In the genomic region with DNA sequence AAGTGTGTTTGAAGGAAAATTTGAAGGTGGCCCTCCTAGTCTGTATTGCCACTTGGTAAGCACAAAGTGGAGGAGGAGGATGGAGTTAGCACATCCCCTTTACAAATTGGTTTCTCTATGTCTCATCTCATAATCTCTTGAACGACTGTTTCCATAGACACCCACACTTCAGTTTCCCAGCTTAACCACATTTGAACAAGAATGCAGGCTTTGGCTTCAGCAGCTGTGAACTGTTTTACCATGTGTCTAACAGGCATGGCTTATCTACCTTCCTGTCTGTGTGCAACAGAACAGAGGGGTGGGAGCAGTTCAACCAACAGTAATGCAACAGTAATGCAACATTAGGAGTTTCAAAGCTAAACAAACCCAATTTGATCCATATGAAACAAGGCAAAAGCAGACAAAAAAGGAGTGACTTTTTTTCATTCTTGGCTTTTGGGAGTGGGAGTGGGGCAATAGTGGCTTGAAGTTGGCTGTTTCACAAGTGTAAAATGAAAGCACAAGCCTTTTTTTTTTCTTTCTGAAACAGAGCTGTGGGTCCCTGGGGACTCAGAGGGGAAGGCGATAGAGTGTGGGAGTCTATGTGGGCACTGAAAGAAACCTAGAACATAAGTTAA, we compare ENCODE assay signal across 9 cellular contexts.
A peak's percentile ranks its signal among the peaks of the same experiment; 100 is the strongest.
DNase-seq lines count a peak whose midpoint lies in the region; ATAC-seq and TF ChIP-seq lines count a peak whose summit lies in the region.
"Had no signal": no experiment of that assay in that cellular context is flagged by ENCODE, and none has a peak within 500 bp of the region (broad histone marks: within the 10 kb centered on the region; RNA-seq: fewer than 3 reads in every experiment).

No MANE protein-coding gene starts in this region.

- H3K4me3 Mint-ChIP-seq in activated T-cell treated with anti-CD3 and anti-CD28 coated beads, Interleukin-2, amount 50 U/mL, for 4 hours, result peak overlapping the region; percentile 44

- peaks cover 17% of the 10 kb centered on the region for H3K79me2 ChIP-seq in DND-41 (ENCODE audit: insufficient read depth, low read length)

- no peaks in the 10 kb centered on the region for H3K27me3 Mint-ChIP-seq in activated T-cell treated with anti-CD3 and anti-CD28 coated beads, Interleukin-2, amount 50 U/mL, for 4 hours (ENCODE audit: low read depth)

- peak; percentile 89 for ATAC-seq in DND-41 (ENCODE audit: insufficient read depth, low read depth)
- ATAC-seq in GM21360 (IDR thresholded peaks at IDR 0.05; ENCODE audit: unreplicated experiment), result peak; percentile 90
- ATAC-seq in HG03575 (IDR thresholded peaks at IDR 0.05; ENCODE audit: extremely low read depth, insufficient number of reproducible peaks, low FRiP score, unreplicated experiment), result peak; percentile 90
- peak; percentile 82 to 86 for ATAC-seq in activated T-cell treated with anti-CD3 and anti-CD28 coated beads, Interleukin-2, amount 50 U/mL, for 4 hours

- H3K27me3 ChIP-seq in DND-41 (ENCODE audit: insufficient read depth, low read length, poor library complexity) (no peaks in the 10 kb centered on the region), colonic mucosa (no peaks in the 10 kb centered on the region)
- H3K27me3 ChIP-seq: cardiac muscle cell had no signal

- H3K4me1 ChIP-seq in DND-41 (ENCODE audit: insufficient read depth, low read length) (peaks cover 92% of the 10 kb centered on the region), colonic mucosa (no peaks in the 10 kb centered on the region)

- TF ChIP-seq CTCF in DND-41 (IDR thresholded peaks at IDR 0.05; ENCODE audit: borderline replicate concordance, extremely low read depth, low read length, poor library complexity, severe bottlenecking), result no peak
- no peak for TF ChIP-seq CTCF in colonic mucosa (IDR thresholded peaks at IDR 0.05)

- H3K4me1 Mint-ChIP-seq in activated T-cell treated with anti-CD3 and anti-CD28 coated beads, Interleukin-2, amount 50 U/mL, for 4 hours (ENCODE audit: low read depth), result peaks cover 76% of the 10 kb centered on the region

- no peaks in the 10 kb centered on the region for H4K20me1 ChIP-seq in DND-41 (ENCODE audit: insufficient read depth, low read length)

- H3K36me3 ChIP-seq in DND-41 (ENCODE audit: insufficient read depth, low read length) (no peaks in the 10 kb centered on the region), colonic mucosa (no peaks in the 10 kb centered on the region)
- H3K36me3 ChIP-seq: cardiac muscle cell had no signal

- H2AFZ ChIP-seq in DND-41 (ENCODE audit: low read depth, low read length), result peak overlapping the region; percentile 27; the same call in 1 of the 2 replicates

- DNase-seq in DND-41 (peak; percentile 82), NCI-H2081 treated with DMSO at 0.1 percent for 48 hours (lab: John Stamatoyannopoulos, UW) (no peak), colonic mucosa (no peak), kidney glomerular epithelial cell (lab: John Stamatoyannopoulos, UW) (no peak)
- peak; percentile 29 for DNase-seq in activated T-cell treated with anti-CD3 and anti-CD28 coated beads, Interleukin-2, amount 50 U/mL, for 4 hours
- peak; percentile 59 for DNase-seq in stimulated activated CD4-positive, alpha-beta T cell treated with anti-CD3 and anti-CD28 coated beads, Interleukin-4, amount 100 ng/mL, for 24 hours

- peaks cover 2% of the 10 kb centered on the region for H3K36me3 Mint-ChIP-seq in activated T-cell treated with anti-CD3 and anti-CD28 coated beads, Interleukin-2, amount 50 U/mL, for 4 hours (ENCODE audit: insufficient read depth)

- H3K9ac ChIP-seq in DND-41 (ENCODE audit: low read depth, low read length) (peak overlapping the region; percentile 62), colonic mucosa (ENCODE audit: low read depth in 2 of 2, low read length in 2 of 2) (no peak overlapping the region)

- no peaks in the 10 kb centered on the region for H3K9me3 ChIP-seq in DND-41 (ENCODE audit: insufficient read depth, low read length, severe bottlenecking)
- H3K9me3 ChIP-seq in colonic mucosa, result no peaks in the 10 kb centered on the region

- peaks cover 4% of the 10 kb centered on the region for H3K9me3 Mint-ChIP-seq in activated T-cell treated with anti-CD3 and anti-CD28 coated beads, Interleukin-2, amount 50 U/mL, for 4 hours

- H3K27ac ChIP-seq in DND-41 (ENCODE audit: low read length), result peak overlapping the region; percentile 97
- H3K27ac ChIP-seq in colonic mucosa, result no peak overlapping the region
- H3K27ac ChIP-seq: cardiac muscle cell had no signal

- H3K4me3 ChIP-seq in DND-41 (ENCODE audit: low read depth in 1 of 2, low read length in 2 of 2) (peak overlapping the region in 1 of 2 experiments; percentile 37; a peak in 1 of 4 replicates), colonic mucosa (no peak overlapping the region)
- H3K4me3 ChIP-seq: cardiac muscle cell had no signal

- intact Hi-C loops in colonic mucosa (cut with DNase I), result no loop called here

- peak overlapping the region; percentile 37 for H3K4me2 ChIP-seq in DND-41 (ENCODE audit: insufficient read depth, low read length)

Comparison
In these comparisons a context has a peak if more than half of its experiments do, and no peak if none do; other contexts are left out.
1. DNase-seq: peak in DND-41 (single experiment), activated T-cell treated with anti-CD3 and anti-CD28 coated beads, Interleukin-2, amount 50 U/mL, for 4 hours (single experiment) and stimulated activated CD4-positive, alpha-beta T cell treated with anti-CD3 and anti-CD28 coated beads, Interleukin-4, amount 100 ng/mL, for 24 hours (single experiment); none in NCI-H2081 treated with DMSO at 0.1 percent for 48 hours (single experiment), colonic mucosa (single experiment) and kidney glomerular epithelial cell (single experiment).
2. Peak in every context shown above with its lines, with median percentiles within 50 percentile points of each other: ATAC-seq.